ENCODE assay signal across 13 cellular contexts in genomic region chr18:10927290-10927979, GRCh38.
DNase-seq lines count a peak whose midpoint lies in the region; ATAC-seq and TF ChIP-seq lines count a peak whose summit lies in the region.
"Had no signal": no experiment of that assay in that cellular context is flagged by ENCODE, and none has a peak within 500 bp of the region (broad histone marks: within the 10 kb centered on the region; RNA-seq: fewer than 3 reads in every experiment).

No MANE protein-coding gene starts in this region.

- ATAC-seq in lower lobe of right lung: peak in 1 of 2 donors; percentile 41
- ATAC-seq in GM18502 (IDR thresholded peaks at IDR 0.05; ENCODE audit: poor library complexity, unreplicated experiment): no peak
- ATAC-seq in HG03039 (IDR thresholded peaks at IDR 0.05; ENCODE audit: unreplicated experiment): no peak
- ATAC-seq: psoas muscle had no signal

- H3K4me1 Mint-ChIP-seq in type B pancreatic cell (ENCODE audit: unreplicated experiment): peaks cover 24% of the 10 kb centered on the region

- TF ChIP-seq POLR2A in erythroblast (IDR thresholded peaks at IDR 0.05; ENCODE audit: low read length): no peak

- intact Hi-C loops in lower lobe of right lung (cut with DNase I): no loop called here

- H3K36me3 Mint-ChIP-seq in type B pancreatic cell: no peaks in the 10 kb centered on the region
- H3K36me3 Mint-ChIP-seq: stimulated activated naive B cell treated with anti-CD40 and anti-IgM and Interleukin-4, amounts not matched to agents 10 μg/mL and 1 μg/mL and 100 μg/mL, for 72 hours had no signal

- H3K27ac Mint-ChIP-seq in type B pancreatic cell: peak overlapping the region; percentile 20
- H3K27ac Mint-ChIP-seq: stimulated activated naive B cell treated with anti-CD40 and anti-IgM and Interleukin-4, amounts not matched to agents 10 μg/mL and 1 μg/mL and 100 μg/mL, for 72 hours had no signal

- no peaks in the 10 kb centered on the region for H3K9me3 ChIP-seq in lower lobe of right lung
- H3K9me3 ChIP-seq: psoas muscle had no signal

- H3K4me3 Mint-ChIP-seq in type B pancreatic cell: no peak overlapping the region
- H3K4me3 Mint-ChIP-seq: stimulated activated naive B cell treated with anti-CD40 and anti-IgM and Interleukin-4, amounts not matched to agents 10 μg/mL and 1 μg/mL and 100 μg/mL, for 72 hours had no signal

- H3K27me3 Mint-ChIP-seq in type B pancreatic cell: no peaks in the 10 kb centered on the region

- no peaks in the 10 kb centered on the region for H3K36me3 ChIP-seq in lower lobe of right lung

- DNase-seq in HT1080 (ENCODE audit: low read depth) (peak; percentile 51), cardiac fibroblast (ENCODE audit: low read depth in 2 of 2) (peak; percentile 73 to 84), lower lobe of right lung (no peak), type B pancreatic cell (ENCODE audit: extremely low spot score, unreplicated experiment) (no peak), globus pallidus (ENCODE audit: low spot score) (no peak), erythroblast (lab: John Stamatoyannopoulos, UW) (no peak)
- DNase-seq: activated CD8-positive, alpha-beta memory T cell treated with anti-CD3 and anti-CD28 coated beads for 24 hours; GF-D8; psoas muscle; SHP77 treated with DMSO at 0.1 percent for 48 hours; stimulated activated naive B cell treated with anti-CD40 and anti-IgM and Interleukin-4, amounts not matched to agents 10 μg/mL and 1 μg/mL and 100 μg/mL, for 72 hours had no signal

- no peaks in the 10 kb centered on the region for H3K27me3 ChIP-seq in lower lobe of right lung (ENCODE audit: low read depth)

- no peaks in the 10 kb centered on the region for H3K9me3 Mint-ChIP-seq in type B pancreatic cell

- TF ChIP-seq CTCF in cardiac fibroblast (IDR thresholded peaks at IDR 0.05; ENCODE audit: low read depth, low read length) (no peak), lower lobe of right lung (IDR thresholded peaks at IDR 0.05) (no peak), type B pancreatic cell (conservative IDR thresholded peaks at IDR 0.05) (no peak)

- peak overlapping the region; percentile 53 for H3K27ac ChIP-seq in lower lobe of right lung

- no peaks in the 10 kb centered on the region for H3K4me1 ChIP-seq in lower lobe of right lung

- peak overlapping the region in 1 of 2 donors; percentile 25 for H3K4me3 ChIP-seq in cardiac fibroblast (replicated peaks in 1 of 2; ENCODE audit: low read depth in 2 of 2, low read length in 2 of 2)
- no peak overlapping the region for H3K4me3 ChIP-seq in lower lobe of right lung
- H3K4me3 ChIP-seq: psoas muscle had no signal

Comparison
In these comparisons a context has a peak if more than half of its experiments do, and no peak if none do; other contexts are left out.
1. DNase-seq: peak in HT1080 (single experiment) and cardiac fibroblast (2 of 2); none in lower lobe of right lung (single experiment), type B pancreatic cell (single experiment), globus pallidus (single experiment) and erythroblast (0 of 2).